Comparison of ENCODE assay signal across 8 cellular contexts in genomic region chr12:126874427-126875026, GRCh38.
DNase-seq lines count a peak whose midpoint lies in the region; ATAC-seq lines count a peak whose summit lies in the region.

No MANE protein-coding gene starts in this region.

- peak; percentile 72 for ATAC-seq in HG02938 (IDR thresholded peaks at IDR 0.05; ENCODE audit: unreplicated experiment)

- DNase-seq in NCI-H2196 (lab: John Stamatoyannopoulos, UW; ENCODE audit: unreplicated experiment) (peak; percentile 29), NCI-H2196 treated with DMSO at 0.1 percent for 48 hours (lab: John Stamatoyannopoulos, UW; ENCODE audit: unreplicated experiment) (no peak), NCI-H510A treated with DMSO at 0.1 percent for 48 hours (lab: John Stamatoyannopoulos, UW) (peak; percentile 86), middle frontal gyrus (ENCODE audit: extremely low spot score, low spot score) (peak; percentile 50)
- DNase-seq in activated CD4-positive, alpha-beta T cell treated with anti-CD3 and anti-CD28 coated beads, Interleukin-2, amount 50 U/mL, for 48 hours: peak; percentile 60 to 68
- DNase-seq in effector CD8-positive, alpha-beta T cell (lab: John Stamatoyannopoulos, UW): peak; percentile 7
- peak; percentile 75 for DNase-seq in stimulated activated CD8-positive, alpha-beta memory T cell treated with anti-CD3 and anti-CD28 coated beads, Interleukin-4, amount 100 ng/mL, for 48 hours
